16 cellular contexts compared by ENCODE assay signal in genomic region chr10:125113661-125114388, GRCh38. TPM values are rescaled to one million over a fixed set of nuclear protein-coding genes. Genes with fewer than 3 reads are reported as not detected.
DNase-seq lines count a peak whose midpoint lies in the region; ATAC-seq and TF ChIP-seq lines count a peak whose summit lies in the region.
"Had no signal": no experiment of that assay in that cellular context is flagged by ENCODE, and none has a peak within 500 bp of the region (broad histone marks: within the 10 kb centered on the region; RNA-seq: fewer than 3 reads in every experiment).

No MANE protein-coding gene starts in this region.

- TF ChIP-seq POLR2A in esophagus muscularis mucosa (IDR thresholded peaks at IDR 0.05; ENCODE audit: low read depth): no peak

- peaks cover 9% of the 10 kb centered on the region for H3K36me3 ChIP-seq in SK-N-MC (ENCODE audit: insufficient read depth, low read length)
- peaks cover 10 to 15% (median 12%) of the 10 kb centered on the region in 4 donors for H3K36me3 ChIP-seq in esophagus muscularis mucosa
- H3K36me3 ChIP-seq in mesodermal cell (ENCODE audit: control insufficient read depth, insufficient read depth, low read length): peaks cover 56% of the 10 kb centered on the region
- H3K36me3 ChIP-seq in tibial artery: peaks cover 5 to 16% (median 6%) of the 10 kb centered on the region in 3 donors

- ATAC-seq in HG03025 (IDR thresholded peaks at IDR 0.05; ENCODE audit: low FRiP score, unreplicated experiment) (no peak), GM18861 (IDR thresholded peaks at IDR 0.05; ENCODE audit: unreplicated experiment) (no peak)
- ATAC-seq: GM12878; naive thymus-derived CD4-positive, alpha-beta T cell had no signal

- no peak overlapping the region for H3K9ac ChIP-seq in SK-N-MC (ENCODE audit: insufficient read length)

- H3K27me3 ChIP-seq in esophagus muscularis mucosa (no peaks in the 10 kb centered on the region), tibial artery (no peaks in the 10 kb centered on the region)

- H3K9me3 ChIP-seq in SK-N-MC (ENCODE audit: low read depth, low read length): no peaks in the 10 kb centered on the region
- H3K9me3 ChIP-seq in esophagus muscularis mucosa: no peaks in the 10 kb centered on the region
- no peaks in the 10 kb centered on the region for H3K9me3 ChIP-seq in mesodermal cell (ENCODE audit: control insufficient read depth, low read length)
- no peaks in the 10 kb centered on the region for H3K9me3 ChIP-seq in tibial artery

- peaks cover 43 to 80% (median 76%) of the 10 kb centered on the region in 4 donors for H3K4me1 ChIP-seq in esophagus muscularis mucosa
- peaks cover 5% of the 10 kb centered on the region for H3K4me1 ChIP-seq in mesodermal cell (ENCODE audit: control insufficient read depth, insufficient read depth, low read length, poor library complexity, severe bottlenecking)
- H3K4me1 ChIP-seq in tibial artery: peaks cover 5 to 58% (median 43%) of the 10 kb centered on the region in 4 donors

- 39% methylated on average over 20 of the region's 20 CpGs for WGBS in esophagus muscularis mucosa
- 96 to 97% methylated on average over 16 to 17 of the region's 20 CpGs for WGBS in mesodermal cell (ENCODE audit: insufficient coverage in 2 of 2), 2 experiments

- TF ChIP-seq CTCF in esophagus muscularis mucosa (IDR thresholded peaks at IDR 0.05): no peak
- TF ChIP-seq CTCF in tibial artery (IDR thresholded peaks at IDR 0.05): no peak

- intact Hi-C loops in esophagus muscularis mucosa (cut with DNase I) (no loop called here), tibial artery (cut with DNase I; ENCODE audit: low total_unique reads) (no loop called here)

- H3K27ac ChIP-seq in SK-N-MC: peak overlapping the region; percentile 42; the same call in 1 of the 2 replicates
- peak overlapping the region; percentile 41 to 77 (median 66) for H3K27ac ChIP-seq in esophagus muscularis mucosa (replicated peaks in 1 of 4)
- H3K27ac ChIP-seq in mesodermal cell (ENCODE audit: low read depth, low read length, severe bottlenecking): peak overlapping the region; percentile 29
- peak overlapping the region; percentile 22 to 45 for H3K27ac ChIP-seq in tibial artery

- no peak for DNase-seq in SK-N-MC (ENCODE audit: low read depth, low spot score)
- DNase-seq in esophagus muscularis mucosa (ENCODE audit: extremely low spot score): no peak
- peak in 1 of 2 donors; percentile 57 for DNase-seq in tibial artery
- DNase-seq in cerebellar cortex (ENCODE audit: low spot score): no peak
- no peak for DNase-seq in RKO (ENCODE audit: low spot score)
- DNase-seq: activated CD4-positive, alpha-beta T cell treated with anti-CD3 and anti-CD28 coated beads, Interleukin-2, amount 10 ng/mL, durations not matched to agents 24 days and 14 days; activated gamma-delta T cell; Calu3; effector CD4-positive, alpha-beta T cell; naive thymus-derived CD4-positive, alpha-beta T cell; NCI-H748 treated with DMSO at 0.1 percent for 48 hours; stimulated activated CD4-positive, alpha-beta T cell treated with anti-CD3 and anti-CD28 coated beads, Interleukin-2, amount 100 ng/mL, for 48 hours had no signal

- H3K4me3 ChIP-seq in SK-N-MC (no peak overlapping the region), esophagus muscularis mucosa (peak overlapping the region in 1 of 4 donors; percentile 19), mesodermal cell (ENCODE audit: extremely low read depth, insufficient read depth, low read length, poor library complexity, severe bottlenecking) (no peak overlapping the region), tibial artery (no peak overlapping the region)
- H3K4me3 ChIP-seq: GM12878 had no signal

- no peak for TF ChIP-seq EP300 in esophagus muscularis mucosa (IDR thresholded peaks at IDR 0.05)

RNA-seq across cellular contexts. Expression of gene CTBP2, which starts 46.5 kb away (rescaled TPM):
- 100 to 1,000 TPM in 1 of 4 donors, 10 to 100 TPM in 3; 69.7 to 125 (median 84.7) TPM for total RNA-seq in esophagus muscularis mucosa
- 121 TPM for polyA plus RNA-seq in mesodermal cell (2013, experiment 1 of 2)
- polyA plus RNA-seq in mesodermal cell (2013, experiment 2 of 2): 108 TPM
